1 cellular context compared by ENCODE assay signal in the genomic region with DNA sequence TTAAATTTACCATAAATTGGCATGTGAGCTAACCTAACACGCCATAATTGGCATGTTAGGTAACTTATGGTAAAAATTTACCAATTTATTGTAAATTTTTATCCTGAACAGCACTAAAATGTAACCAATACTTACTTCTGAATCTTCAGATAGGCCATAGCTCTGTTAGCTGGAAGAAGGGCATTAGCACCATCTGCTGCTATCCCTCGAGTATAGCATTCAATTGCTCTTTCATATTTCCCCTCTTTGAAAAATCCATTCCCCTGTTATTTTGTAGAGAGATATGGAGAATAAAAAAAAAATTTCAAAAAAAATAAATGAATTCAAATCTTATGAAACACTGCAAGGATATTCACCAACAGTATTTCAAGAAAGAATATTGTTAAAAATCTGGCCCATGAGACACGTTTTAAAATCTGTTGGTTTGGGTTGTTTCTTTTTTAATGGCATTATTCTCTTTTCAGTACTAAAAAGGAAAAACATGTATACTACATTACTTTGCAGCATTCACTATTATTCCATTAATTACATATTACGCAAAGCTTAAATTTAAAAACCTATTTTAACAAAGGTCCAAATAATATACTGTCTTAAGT.
TF ChIP-seq lines count a peak whose summit lies in the region.

No MANE protein-coding gene starts in this region.

TF ChIP-seq in H1, 55 proteins besides CTCF, POLR2A, EP300 and RAD21 (continued from another document):
- TF ChIP-seq, protein P1, sequence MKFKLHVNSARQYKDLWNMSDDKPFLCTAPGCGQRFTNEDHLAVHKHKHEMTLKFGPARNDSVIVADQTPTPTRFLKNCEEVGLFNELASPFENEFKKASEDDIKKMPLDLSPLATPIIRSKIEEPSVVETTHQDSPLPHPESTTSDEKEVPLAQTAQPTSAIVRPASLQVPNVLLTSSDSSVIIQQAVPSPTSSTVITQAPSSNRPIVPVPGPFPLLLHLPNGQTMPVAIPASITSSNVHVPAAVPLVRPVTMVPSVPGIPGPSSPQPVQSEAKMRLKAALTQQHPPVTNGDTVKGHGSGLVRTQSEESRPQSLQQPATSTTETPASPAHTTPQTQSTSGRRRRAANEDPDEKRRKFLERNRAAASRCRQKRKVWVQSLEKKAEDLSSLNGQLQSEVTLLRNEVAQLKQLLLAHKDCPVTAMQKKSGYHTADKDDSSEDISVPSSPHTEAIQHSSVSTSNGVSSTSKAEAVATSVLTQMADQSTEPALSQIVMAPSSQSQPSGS (IDR thresholded peaks at IDR 0.05; ENCODE audit: low read length): no peak
- no peak for TF ChIP-seq POU5F1 (IDR thresholded peaks at IDR 0.05; ENCODE audit: low read depth, low read length)
- TF ChIP-seq PHF8 (conservative IDR thresholded peaks at IDR 0.05; ENCODE audit: low read depth, low read length): no peak
- no peak for TF ChIP-seq KDM4A (IDR thresholded peaks at IDR 0.05; ENCODE audit: low read depth, low read length, severe bottlenecking)
- TF ChIP-seq RBBP5 (IDR thresholded peaks at IDR 0.05; ENCODE audit: borderline replicate concordance, low read depth, low read length): no peak
- TF ChIP-seq, protein P2, sequence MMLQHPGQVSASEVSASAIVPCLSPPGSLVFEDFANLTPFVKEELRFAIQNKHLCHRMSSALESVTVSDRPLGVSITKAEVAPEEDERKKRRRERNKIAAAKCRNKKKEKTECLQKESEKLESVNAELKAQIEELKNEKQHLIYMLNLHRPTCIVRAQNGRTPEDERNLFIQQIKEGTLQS (IDR thresholded peaks at IDR 0.05; ENCODE audit: insufficient read depth, low read depth, low read length): no peak
- TF ChIP-seq, protein P3, sequence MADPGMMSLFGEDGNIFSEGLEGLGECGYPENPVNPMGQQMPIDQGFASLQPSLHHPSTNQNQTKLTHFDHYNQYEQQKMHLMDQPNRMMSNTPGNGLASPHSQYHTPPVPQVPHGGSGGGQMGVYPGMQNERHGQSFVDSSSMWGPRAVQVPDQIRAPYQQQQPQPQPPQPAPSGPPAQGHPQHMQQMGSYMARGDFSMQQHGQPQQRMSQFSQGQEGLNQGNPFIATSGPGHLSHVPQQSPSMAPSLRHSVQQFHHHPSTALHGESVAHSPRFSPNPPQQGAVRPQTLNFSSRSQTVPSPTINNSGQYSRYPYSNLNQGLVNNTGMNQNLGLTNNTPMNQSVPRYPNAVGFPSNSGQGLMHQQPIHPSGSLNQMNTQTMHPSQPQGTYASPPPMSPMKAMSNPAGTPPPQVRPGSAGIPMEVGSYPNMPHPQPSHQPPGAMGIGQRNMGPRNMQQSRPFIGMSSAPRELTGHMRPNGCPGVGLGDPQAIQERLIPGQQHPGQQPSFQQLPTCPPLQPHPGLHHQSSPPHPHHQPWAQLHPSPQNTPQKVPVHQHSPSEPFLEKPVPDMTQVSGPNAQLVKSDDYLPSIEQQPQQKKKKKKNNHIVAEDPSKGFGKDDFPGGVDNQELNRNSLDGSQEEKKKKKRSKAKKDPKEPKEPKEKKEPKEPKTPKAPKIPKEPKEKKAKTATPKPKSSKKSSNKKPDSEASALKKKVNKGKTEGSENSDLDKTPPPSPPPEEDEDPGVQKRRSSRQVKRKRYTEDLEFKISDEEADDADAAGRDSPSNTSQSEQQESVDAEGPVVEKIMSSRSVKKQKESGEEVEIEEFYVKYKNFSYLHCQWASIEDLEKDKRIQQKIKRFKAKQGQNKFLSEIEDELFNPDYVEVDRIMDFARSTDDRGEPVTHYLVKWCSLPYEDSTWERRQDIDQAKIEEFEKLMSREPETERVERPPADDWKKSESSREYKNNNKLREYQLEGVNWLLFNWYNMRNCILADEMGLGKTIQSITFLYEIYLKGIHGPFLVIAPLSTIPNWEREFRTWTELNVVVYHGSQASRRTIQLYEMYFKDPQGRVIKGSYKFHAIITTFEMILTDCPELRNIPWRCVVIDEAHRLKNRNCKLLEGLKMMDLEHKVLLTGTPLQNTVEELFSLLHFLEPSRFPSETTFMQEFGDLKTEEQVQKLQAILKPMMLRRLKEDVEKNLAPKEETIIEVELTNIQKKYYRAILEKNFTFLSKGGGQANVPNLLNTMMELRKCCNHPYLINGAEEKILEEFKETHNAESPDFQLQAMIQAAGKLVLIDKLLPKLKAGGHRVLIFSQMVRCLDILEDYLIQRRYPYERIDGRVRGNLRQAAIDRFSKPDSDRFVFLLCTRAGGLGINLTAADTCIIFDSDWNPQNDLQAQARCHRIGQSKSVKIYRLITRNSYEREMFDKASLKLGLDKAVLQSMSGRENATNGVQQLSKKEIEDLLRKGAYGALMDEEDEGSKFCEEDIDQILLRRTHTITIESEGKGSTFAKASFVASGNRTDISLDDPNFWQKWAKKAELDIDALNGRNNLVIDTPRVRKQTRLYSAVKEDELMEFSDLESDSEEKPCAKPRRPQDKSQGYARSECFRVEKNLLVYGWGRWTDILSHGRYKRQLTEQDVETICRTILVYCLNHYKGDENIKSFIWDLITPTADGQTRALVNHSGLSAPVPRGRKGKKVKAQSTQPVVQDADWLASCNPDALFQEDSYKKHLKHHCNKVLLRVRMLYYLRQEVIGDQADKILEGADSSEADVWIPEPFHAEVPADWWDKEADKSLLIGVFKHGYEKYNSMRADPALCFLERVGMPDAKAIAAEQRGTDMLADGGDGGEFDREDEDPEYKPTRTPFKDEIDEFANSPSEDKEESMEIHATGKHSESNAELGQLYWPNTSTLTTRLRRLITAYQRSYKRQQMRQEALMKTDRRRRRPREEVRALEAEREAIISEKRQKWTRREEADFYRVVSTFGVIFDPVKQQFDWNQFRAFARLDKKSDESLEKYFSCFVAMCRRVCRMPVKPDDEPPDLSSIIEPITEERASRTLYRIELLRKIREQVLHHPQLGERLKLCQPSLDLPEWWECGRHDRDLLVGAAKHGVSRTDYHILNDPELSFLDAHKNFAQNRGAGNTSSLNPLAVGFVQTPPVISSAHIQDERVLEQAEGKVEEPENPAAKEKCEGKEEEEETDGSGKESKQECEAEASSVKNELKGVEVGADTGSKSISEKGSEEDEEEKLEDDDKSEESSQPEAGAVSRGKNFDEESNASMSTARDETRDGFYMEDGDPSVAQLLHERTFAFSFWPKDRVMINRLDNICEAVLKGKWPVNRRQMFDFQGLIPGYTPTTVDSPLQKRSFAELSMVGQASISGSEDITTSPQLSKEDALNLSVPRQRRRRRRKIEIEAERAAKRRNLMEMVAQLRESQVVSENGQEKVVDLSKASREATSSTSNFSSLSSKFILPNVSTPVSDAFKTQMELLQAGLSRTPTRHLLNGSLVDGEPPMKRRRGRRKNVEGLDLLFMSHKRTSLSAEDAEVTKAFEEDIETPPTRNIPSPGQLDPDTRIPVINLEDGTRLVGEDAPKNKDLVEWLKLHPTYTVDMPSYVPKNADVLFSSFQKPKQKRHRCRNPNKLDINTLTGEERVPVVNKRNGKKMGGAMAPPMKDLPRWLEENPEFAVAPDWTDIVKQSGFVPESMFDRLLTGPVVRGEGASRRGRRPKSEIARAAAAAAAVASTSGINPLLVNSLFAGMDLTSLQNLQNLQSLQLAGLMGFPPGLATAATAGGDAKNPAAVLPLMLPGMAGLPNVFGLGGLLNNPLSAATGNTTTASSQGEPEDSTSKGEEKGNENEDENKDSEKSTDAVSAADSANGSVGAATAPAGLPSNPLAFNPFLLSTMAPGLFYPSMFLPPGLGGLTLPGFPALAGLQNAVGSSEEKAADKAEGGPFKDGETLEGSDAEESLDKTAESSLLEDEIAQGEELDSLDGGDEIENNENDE (IDR thresholded peaks at IDR 0.05; ENCODE audit: insufficient replicate concordance, low read length): no peak
